In genomic region chr3:53880396-53881345, GRCh38 we compare ENCODE assay signal across 8 cellular contexts. TPM values are rescaled to one million over a fixed set of nuclear protein-coding genes. Genes with fewer than 3 reads are reported as not detected.
DNase-seq lines count a peak whose midpoint lies in the region; ATAC-seq and TF ChIP-seq lines count a peak whose summit lies in the region.

No MANE protein-coding gene starts in this region.

- no peaks in the 10 kb centered on the region for H4K20me1 ChIP-seq in MM.1S (ENCODE audit: insufficient read depth, low read length)

- peaks cover 21 to 39% (median 31%) of the 10 kb centered on the region in 4 donors for H3K4me1 Mint-ChIP-seq in CD4-positive, CD25-positive, alpha-beta regulatory T cell
- peaks cover 24% of the 10 kb centered on the region for H3K4me1 Mint-ChIP-seq in nephron

- no peak for DNase-seq in CD4-positive, CD25-positive, alpha-beta regulatory T cell
- DNase-seq in MM.1S (no peak), sciatic nerve (ENCODE audit: low spot score) (no peak), cortex of kidney (lab: John Stamatoyannopoulos, UW) (no peak), AG08395 (ENCODE audit: low spot score) (no peak), DMS 273 treated with DMSO at 0.1 percent for 48 hours (lab: John Stamatoyannopoulos, UW) (no peak)

- peaks cover 58% of the 10 kb centered on the region for H3K36me3 ChIP-seq in CD4-positive, CD25-positive, alpha-beta regulatory T cell (ENCODE audit: control insufficient read depth, insufficient read depth, low read length)
- peaks cover 7% of the 10 kb centered on the region for H3K36me3 ChIP-seq in MM.1S (replicated peaks; ENCODE audit: insufficient read depth, low read length)
- peaks cover 29 to 60% of the 10 kb centered on the region in 2 donors for H3K36me3 ChIP-seq in duodenal mucosa (ENCODE audit: control insufficient read depth in 1 of 2, insufficient read depth in 2 of 2, low read length in 2 of 2)

- no peak for ATAC-seq in CD4-positive, CD25-positive, alpha-beta regulatory T cell (ENCODE audit: low read depth in 2 of 2)
- no peak for ATAC-seq in sciatic nerve

- H3K27ac ChIP-seq in CD4-positive, CD25-positive, alpha-beta regulatory T cell (ENCODE audit: insufficient read depth, low read length, poor library complexity, severe bottlenecking) = peak overlapping the region; percentile 83
- H3K27ac ChIP-seq in MM.1S (ENCODE audit: low read length) (no peak overlapping the region), duodenal mucosa (ENCODE audit: low read depth, low read length) (no peak overlapping the region)

- peaks cover 21% of the 10 kb centered on the region for H3K79me2 ChIP-seq in MM.1S (ENCODE audit: low read length)

- H3K4me3 ChIP-seq in CD4-positive, CD25-positive, alpha-beta regulatory T cell (ENCODE audit: low read depth, low read length) = peak overlapping the region; percentile 81
- H3K4me3 ChIP-seq in MM.1S (ENCODE audit: low read length) = peak overlapping the region; percentile 96
- H3K4me3 ChIP-seq in duodenal mucosa (ENCODE audit: low read depth in 1 of 2, low read length in 2 of 2) = peak overlapping the region; percentile 79 to 98

- peak overlapping the region; percentile 94 for H3K4me2 ChIP-seq in MM.1S (ENCODE audit: low read depth, low read length)

- intact Hi-C loops in sciatic nerve (cut with DNase I) = no loop called here

- peak overlapping the region; percentile 64 to 98 (median 96) for H3K27ac Mint-ChIP-seq in CD4-positive, CD25-positive, alpha-beta regulatory T cell
- peak overlapping the region; percentile 90 to 98 (median 98) for H3K27ac Mint-ChIP-seq in nephron

- H3K27me3 Mint-ChIP-seq in CD4-positive, CD25-positive, alpha-beta regulatory T cell = no peaks in the 10 kb centered on the region
- H3K27me3 Mint-ChIP-seq in nephron (ENCODE audit: low read depth) = no peaks in the 10 kb centered on the region

- H3K27me3 ChIP-seq in CD4-positive, CD25-positive, alpha-beta regulatory T cell (ENCODE audit: control insufficient read depth, insufficient read depth, low read length) = no peaks in the 10 kb centered on the region
- H3K27me3 ChIP-seq in MM.1S (replicated peaks; ENCODE audit: insufficient read depth, low read length) = no peaks in the 10 kb centered on the region
- no peaks in the 10 kb centered on the region for H3K27me3 ChIP-seq in duodenal mucosa (ENCODE audit: control insufficient read depth in 1 of 2, insufficient read depth in 2 of 2, low read length in 2 of 2)

- H3K9me3 ChIP-seq in CD4-positive, CD25-positive, alpha-beta regulatory T cell (ENCODE audit: control insufficient read depth in 2 of 2, low read length in 2 of 2) = no peaks in the 10 kb centered on the region
- H3K9me3 ChIP-seq in MM.1S (replicated peaks; ENCODE audit: insufficient read depth, low read length) = no peaks in the 10 kb centered on the region
- no peaks in the 10 kb centered on the region for H3K9me3 ChIP-seq in duodenal mucosa (ENCODE audit: control insufficient read depth in 1 of 2, low read length in 2 of 2)

- TF ChIP-seq CTCF in MM.1S (IDR thresholded peaks at IDR 0.05; ENCODE audit: low read length) (no peak), nephron (IDR thresholded peaks at IDR 0.05; ENCODE audit: unreplicated experiment in 3 of 3) (no peak)

- H2AFZ ChIP-seq in MM.1S (ENCODE audit: low read length) = peak overlapping the region; percentile 90

- peaks cover 8% of the 10 kb centered on the region for H3F3A ChIP-seq in MM.1S (ENCODE audit: insufficient read depth, low read length)

- peak overlapping the region; percentile 85 to 100 (median 100) for H3K4me3 Mint-ChIP-seq in CD4-positive, CD25-positive, alpha-beta regulatory T cell
- peak overlapping the region; percentile 93 to 99 (median 96) for H3K4me3 Mint-ChIP-seq in nephron

- H3K9ac ChIP-seq in MM.1S (ENCODE audit: low read length) = peak overlapping the region; percentile 87; the same call in 1 of the 2 replicates
- peak overlapping the region; percentile 75 to 89 for H3K9ac ChIP-seq in duodenal mucosa (ENCODE audit: low read depth in 1 of 2, low read length in 2 of 2)

- H3K9me3 Mint-ChIP-seq in CD4-positive, CD25-positive, alpha-beta regulatory T cell = no peaks in the 10 kb centered on the region
- H3K9me3 Mint-ChIP-seq in nephron = no peaks in the 10 kb centered on the region

- H3K4me1 ChIP-seq in CD4-positive, CD25-positive, alpha-beta regulatory T cell (ENCODE audit: control insufficient read depth, insufficient read depth, low read length, poor library complexity, severe bottlenecking) = peaks cover 19% of the 10 kb centered on the region
- peaks cover 8% of the 10 kb centered on the region for H3K4me1 ChIP-seq in MM.1S (ENCODE audit: low read length)
- peaks cover 9 to 13% of the 10 kb centered on the region in 2 donors for H3K4me1 ChIP-seq in duodenal mucosa (ENCODE audit: control insufficient read depth in 1 of 2, insufficient read depth in 2 of 2, low read length in 2 of 2)

- peaks cover 46% of the 10 kb centered on the region for H3K36me3 Mint-ChIP-seq in CD4-positive, CD25-positive, alpha-beta regulatory T cell
- peaks cover 51% of the 10 kb centered on the region for H3K36me3 Mint-ChIP-seq in nephron (ENCODE audit: low read depth)

- no peaks in the 10 kb centered on the region for H3K9me2 ChIP-seq in MM.1S (replicated peaks; ENCODE audit: insufficient read depth, low read length)

RNA-seq across cellular contexts. Expression of gene ACTR8, which starts 1.3 kb away (rescaled TPM):
- total RNA-seq in CD4-positive, CD25-positive, alpha-beta regulatory T cell = 35.8 TPM
- 10 to 100 TPM; 18.5 to 24.9 (median 19.5) TPM for polyA plus RNA-seq in CD4-positive, CD25-positive, alpha-beta regulatory T cell
- total RNA-seq in sciatic nerve = 25.8 TPM

RNA-seq across cellular contexts. Expression of gene SELENOK, which starts 11.0 kb away (rescaled TPM):
- 127 TPM for total RNA-seq in CD4-positive, CD25-positive, alpha-beta regulatory T cell
- 100 to 1,000 TPM; 129 to 158 (median 148) TPM for polyA plus RNA-seq in CD4-positive, CD25-positive, alpha-beta regulatory T cell
- 54.6 TPM for total RNA-seq in sciatic nerve

RNA-seq across cellular contexts. Expression of gene IL17RB, which starts 34.3 kb away (rescaled TPM):
- total RNA-seq in CD4-positive, CD25-positive, alpha-beta regulatory T cell = 2.5 TPM
- polyA plus RNA-seq in CD4-positive, CD25-positive, alpha-beta regulatory T cell = 1 to 10 TPM; 3.1 to 5.1 (median 4.1) TPM
- 5.1 TPM for total RNA-seq in sciatic nerve

RNA-seq across cellular contexts. Expression of gene CHDH, which starts 34.5 kb away (rescaled TPM):
- 4.3 TPM for total RNA-seq in CD4-positive, CD25-positive, alpha-beta regulatory T cell
- polyA plus RNA-seq in CD4-positive, CD25-positive, alpha-beta regulatory T cell = 1 to 10 TPM in 2 of 4 donors, under 1 TPM in 2; 0.45 to 1.4 (median 0.89) TPM
- total RNA-seq in sciatic nerve = 7.3 TPM
